In the genomic region with DNA sequence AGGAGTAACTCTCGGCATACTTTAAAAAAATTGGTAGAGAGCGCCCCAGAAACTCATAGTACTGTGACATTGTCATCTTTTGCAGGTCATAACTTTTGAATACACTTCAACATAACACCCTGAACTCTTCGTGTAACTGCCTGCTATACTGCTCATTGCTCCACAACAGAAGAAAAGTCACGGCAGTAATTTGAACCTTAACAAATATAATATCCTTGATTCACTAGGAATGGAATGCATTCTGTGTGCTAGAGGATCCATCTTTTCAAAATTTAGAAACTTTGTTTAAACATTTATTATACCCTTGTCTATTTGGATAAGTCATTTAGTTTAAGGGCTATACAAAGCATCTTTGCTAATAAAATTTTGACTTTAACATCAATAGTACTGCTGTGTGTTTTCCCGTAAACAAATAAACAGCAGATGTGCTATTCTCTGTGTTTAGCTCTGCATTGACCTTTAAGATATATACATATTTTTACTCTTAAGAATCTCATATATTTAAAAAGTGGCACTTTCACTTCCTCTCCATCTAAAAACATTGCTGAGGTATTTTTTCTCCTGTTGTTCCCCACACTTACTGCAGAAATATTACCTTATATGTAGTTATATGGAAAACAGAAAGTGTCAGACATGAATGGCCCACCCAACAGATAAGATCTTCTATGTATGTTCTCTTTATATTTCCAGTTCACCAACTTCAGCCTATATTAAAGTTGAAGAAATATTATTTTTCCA, we compare ENCODE assay signal across 25 cellular contexts.
"Had no signal": no experiment of that assay in that cellular context is flagged by ENCODE, and none has a peak within 500 bp of the region (broad histone marks: within the 10 kb centered on the region; RNA-seq: fewer than 3 reads in every experiment).

No MANE protein-coding gene starts in this region.

- H3K27ac Mint-ChIP-seq: activated CD4-positive, alpha-beta memory T cell treated with anti-CD3 and anti-CD28 coated beads, Interleukin-2, amount 10 ng/mL, durations not matched to agents 7 days and 5 days; activated naive CD4-positive, alpha-beta T cell treated with anti-CD3 and anti-CD28 coated beads, Interleukin-2, amount 10 ng/mL, durations not matched to agents 7 days and 5 days; activated naive CD8-positive, alpha-beta T cell treated with anti-CD3 and anti-CD28 coated beads, Interleukin-2, amount 50 U/mL, for 24 hours; effector memory CD8-positive, alpha-beta T cell; nephron; stimulated activated naive CD8-positive, alpha-beta T cell treated with anti-CD3 and anti-CD28 coated beads, Interleukin-15, Interleukin-2, amounts not matched to agents 100 ng/mL and 50 ng/mL, for 24 hours; T-helper 17 cell had no signal

- H3K4me3 Mint-ChIP-seq: activated CD4-positive, alpha-beta memory T cell treated with anti-CD3 and anti-CD28 coated beads, Interleukin-2, amount 10 ng/mL, durations not matched to agents 7 days and 5 days; activated naive CD4-positive, alpha-beta T cell treated with anti-CD3 and anti-CD28 coated beads, Interleukin-2, amount 10 ng/mL, durations not matched to agents 7 days and 5 days; activated naive CD8-positive, alpha-beta T cell treated with anti-CD3 and anti-CD28 coated beads, Interleukin-2, amount 50 U/mL, for 24 hours; central memory CD8-positive, alpha-beta T cell; effector memory CD8-positive, alpha-beta T cell; nephron; stimulated activated naive CD8-positive, alpha-beta T cell treated with anti-CD3 and anti-CD28 coated beads, Interleukin-15, Interleukin-2, amounts not matched to agents 100 ng/mL and 50 ng/mL, for 24 hours; T-helper 17 cell had no signal

- H3K4me3 ChIP-seq: colonic mucosa, dorsolateral prefrontal cortex, esophagus muscularis mucosa, gastrocnemius medialis, pancreas, skin epidermis, tibial artery had no signal

- H3K9me3 Mint-ChIP-seq: stimulated activated naive CD8-positive, alpha-beta T cell treated with anti-CD3 and anti-CD28 coated beads, Interleukin-15, Interleukin-2, amounts not matched to agents 100 ng/mL and 50 ng/mL, for 24 hours had no signal

- H3K4me1 ChIP-seq: colonic mucosa, esophagus muscularis mucosa, gastrocnemius medialis, pancreas, tibial artery had no signal

- H3K27me3 Mint-ChIP-seq: activated CD4-positive, alpha-beta memory T cell treated with anti-CD3 and anti-CD28 coated beads, Interleukin-2, amount 10 ng/mL, durations not matched to agents 7 days and 5 days; activated naive CD4-positive, alpha-beta T cell treated with anti-CD3 and anti-CD28 coated beads, Interleukin-2, amount 10 ng/mL, durations not matched to agents 7 days and 5 days; activated naive CD8-positive, alpha-beta T cell treated with anti-CD3 and anti-CD28 coated beads, Interleukin-2, amount 50 U/mL, for 24 hours; central memory CD8-positive, alpha-beta T cell; effector memory CD8-positive, alpha-beta T cell; stimulated activated naive CD8-positive, alpha-beta T cell treated with anti-CD3 and anti-CD28 coated beads, Interleukin-15, Interleukin-2, amounts not matched to agents 100 ng/mL and 50 ng/mL, for 24 hours; T-helper 17 cell had no signal

- H3K9me3 ChIP-seq: colonic mucosa, esophagus muscularis mucosa, gastrocnemius medialis, neutrophil, pancreas, tibial artery had no signal

- H3K4me1 Mint-ChIP-seq: activated CD4-positive, alpha-beta memory T cell treated with anti-CD3 and anti-CD28 coated beads, Interleukin-2, amount 10 ng/mL, durations not matched to agents 7 days and 5 days; activated naive CD4-positive, alpha-beta T cell treated with anti-CD3 and anti-CD28 coated beads, Interleukin-2, amount 10 ng/mL, durations not matched to agents 7 days and 5 days; activated naive CD8-positive, alpha-beta T cell treated with anti-CD3 and anti-CD28 coated beads, Interleukin-2, amount 50 U/mL, for 24 hours; central memory CD8-positive, alpha-beta T cell; T-helper 17 cell had no signal

- H3K27ac ChIP-seq: colonic mucosa, dorsolateral prefrontal cortex, esophagus muscularis mucosa, gastrocnemius medialis, neutrophil, pancreas, skin epidermis, tibial artery had no signal

- H3K27me3 ChIP-seq: colonic mucosa, dorsolateral prefrontal cortex, esophagus muscularis mucosa, gastrocnemius medialis, neutrophil, pancreas, tibial artery had no signal

- H3K36me3 ChIP-seq: colonic mucosa, esophagus muscularis mucosa, gastrocnemius medialis, neutrophil, pancreas, tibial artery had no signal

- ATAC-seq: activated naive CD8-positive, alpha-beta T cell treated with anti-CD3 and anti-CD28 coated beads, Interleukin-2, amount 50 U/mL, for 24 hours; effector memory CD8-positive, alpha-beta T cell; gastrocnemius medialis; left cardiac atrium; pancreas; right cardiac atrium; T-helper 17 cell had no signal

- DNase-seq: activated CD4-positive, alpha-beta memory T cell treated with anti-CD3 and anti-CD28 coated beads, Interleukin-2, amount 10 ng/mL, durations not matched to agents 7 days and 5 days; activated CD4-positive, alpha-beta T cell treated with anti-CD3 and anti-CD28 coated beads for 48 hours; activated effector memory CD4-positive, alpha-beta T cell treated with anti-CD3 and anti-CD28 coated beads, Interleukin-2, amount 50 U/mL, for 16 hours; activated naive CD4-positive, alpha-beta T cell treated with anti-CD3 and anti-CD28 coated beads, Interleukin-2, amount 10 ng/mL, durations not matched to agents 7 days and 5 days; activated naive CD8-positive, alpha-beta T cell treated with anti-CD3 and anti-CD28 coated beads, Interleukin-2, amount 50 U/mL, for 24 hours; aorta; colonic mucosa; dorsolateral prefrontal cortex; effector memory CD8-positive, alpha-beta T cell; gastrocnemius medialis; head of caudate nucleus; hypothalamus; left cardiac atrium; mesenchymal stem cell; pancreas; right cardiac atrium; stimulated activated CD4-positive, alpha-beta T cell treated with anti-CD3 and anti-CD28 coated beads, Interleukin-1b, Interleukin-23, amount 100 ng/mL, for 48 hours; T-helper 17 cell; tibial artery had no signal
